1 cellular context compared by ENCODE assay signal in the genomic region with DNA sequence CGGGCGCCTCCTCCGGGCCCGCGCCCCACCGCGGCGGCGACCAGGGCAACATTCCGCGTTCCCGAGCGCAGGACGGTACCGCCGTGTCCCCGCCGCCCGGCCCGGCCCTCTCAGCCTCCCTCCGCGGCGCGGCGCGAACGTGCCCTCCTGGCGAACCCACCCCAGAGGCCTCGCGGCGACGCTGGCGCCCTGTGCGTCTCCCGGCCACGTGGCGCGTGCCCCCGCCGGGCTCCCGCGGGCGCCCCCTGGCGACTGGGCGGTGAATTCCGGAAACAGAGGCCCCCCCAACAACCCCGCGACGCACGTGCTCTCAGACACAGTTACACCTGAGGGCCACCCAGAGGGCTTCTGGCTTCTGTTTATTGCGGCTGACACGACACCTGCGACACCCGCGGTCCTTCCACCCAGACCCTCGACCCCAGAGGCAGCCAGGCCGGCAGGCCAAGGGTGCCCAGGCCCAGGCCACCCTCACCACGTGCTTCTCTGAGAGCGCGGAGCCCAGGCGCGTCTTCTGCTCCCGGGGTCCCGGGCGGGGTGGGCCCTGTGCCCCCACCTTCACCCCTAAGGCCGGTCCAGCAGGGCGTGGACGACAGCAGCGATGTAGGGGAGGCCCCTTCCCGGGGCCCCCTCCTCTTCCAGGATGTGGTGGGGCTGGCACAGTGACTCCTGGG.
TF ChIP-seq lines count a peak whose summit lies in the region.

A gene (minus strand): TSS at position 210 of the 671 bp plus-strand sequence. CDS start 158 bp downstream, at position 52.

TF ChIP-seq in WTC11, 78 proteins besides CTCF, POLR2A, EP300 and RAD21 (continued from another document and continues in another):
- TF ChIP-seq, protein P1, sequence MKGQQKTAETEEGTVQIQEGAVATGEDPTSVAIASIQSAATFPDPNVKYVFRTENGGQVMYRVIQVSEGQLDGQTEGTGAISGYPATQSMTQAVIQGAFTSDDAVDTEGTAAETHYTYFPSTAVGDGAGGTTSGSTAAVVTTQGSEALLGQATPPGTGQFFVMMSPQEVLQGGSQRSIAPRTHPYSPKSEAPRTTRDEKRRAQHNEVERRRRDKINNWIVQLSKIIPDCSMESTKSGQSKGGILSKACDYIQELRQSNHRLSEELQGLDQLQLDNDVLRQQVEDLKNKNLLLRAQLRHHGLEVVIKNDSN (CRISPR knock-in tag; IDR thresholded peaks at IDR 0.05) = 0 out of 2 replicates have a peak, but pooled peaks have one; percentile 66
- TF ChIP-seq FOXJ3 (CRISPR knock-in tag; IDR thresholded peaks at IDR 0.05; ENCODE audit: borderline replicate concordance) (no peak), ZNF416 (CRISPR knock-in tag; IDR thresholded peaks at IDR 0.05) (no peak), OVOL2 (CRISPR knock-in tag; IDR thresholded peaks at IDR 0.05; ENCODE audit: borderline replicate concordance) (no peak), NFYB (CRISPR knock-in tag; conservative IDR thresholded peaks at IDR 0.05; ENCODE audit: low read depth) (no peak), JUN (CRISPR knock-in tag; IDR thresholded peaks at IDR 0.05) (peak; percentile 54; the same call in 1 of the 2 replicates), ZNF671 (CRISPR knock-in tag; IDR thresholded peaks at IDR 0.05) (no peak), ETV6 (CRISPR knock-in tag; IDR thresholded peaks at IDR 0.05) (0 out of 2 replicates have a peak, but pooled peaks have one; percentile 63), HMGA2 (CRISPR knock-in tag; IDR thresholded peaks at IDR 0.05) (no peak), ATF1 (CRISPR knock-in tag; IDR thresholded peaks at IDR 0.05) (no peak), SMAD3 (CRISPR knock-in tag; IDR thresholded peaks at IDR 0.05; ENCODE audit: borderline replicate concordance) (no peak), NFE2L1 (CRISPR knock-in tag; IDR thresholded peaks at IDR 0.05) (peak; percentile 37; the same call in 1 of the 2 replicates), GABPB1 (CRISPR knock-in tag; IDR thresholded peaks at IDR 0.05) (no peak), MXD4 (CRISPR knock-in tag; IDR thresholded peaks at IDR 0.05; ENCODE audit: borderline replicate concordance) (no peak), CBFB (CRISPR knock-in tag; IDR thresholded peaks at IDR 0.05; ENCODE audit: low read depth) (no peak), GRHL2 (CRISPR knock-in tag; IDR thresholded peaks at IDR 0.05; ENCODE audit: insufficient replicate concordance, severe bottlenecking) (no peak), CREB1 (CRISPR knock-in tag; IDR thresholded peaks at IDR 0.05) (no peak), EMX1 (CRISPR knock-in tag; IDR thresholded peaks at IDR 0.05) (no peak), SP1 (CRISPR knock-in tag; conservative IDR thresholded peaks at IDR 0.05) (no peak), ZNF396 (CRISPR knock-in tag; IDR thresholded peaks at IDR 0.05; ENCODE audit: borderline replicate concordance) (no peak), JAZF1 (CRISPR knock-in tag; IDR thresholded peaks at IDR 0.05) (no peak), ZNF138 (CRISPR knock-in tag; conservative IDR thresholded peaks at IDR 0.05) (no peak), ZNF423 (CRISPR knock-in tag; IDR thresholded peaks at IDR 0.05) (no peak)
- TF ChIP-seq, protein P2, sequence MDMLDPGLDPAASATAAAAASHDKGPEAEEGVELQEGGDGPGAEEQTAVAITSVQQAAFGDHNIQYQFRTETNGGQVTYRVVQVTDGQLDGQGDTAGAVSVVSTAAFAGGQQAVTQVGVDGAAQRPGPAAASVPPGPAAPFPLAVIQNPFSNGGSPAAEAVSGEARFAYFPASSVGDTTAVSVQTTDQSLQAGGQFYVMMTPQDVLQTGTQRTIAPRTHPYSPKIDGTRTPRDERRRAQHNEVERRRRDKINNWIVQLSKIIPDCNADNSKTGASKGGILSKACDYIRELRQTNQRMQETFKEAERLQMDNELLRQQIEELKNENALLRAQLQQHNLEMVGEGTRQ (CRISPR knock-in tag; IDR thresholded peaks at IDR 0.05) = peak; percentile 86
- TF ChIP-seq, protein P3, sequence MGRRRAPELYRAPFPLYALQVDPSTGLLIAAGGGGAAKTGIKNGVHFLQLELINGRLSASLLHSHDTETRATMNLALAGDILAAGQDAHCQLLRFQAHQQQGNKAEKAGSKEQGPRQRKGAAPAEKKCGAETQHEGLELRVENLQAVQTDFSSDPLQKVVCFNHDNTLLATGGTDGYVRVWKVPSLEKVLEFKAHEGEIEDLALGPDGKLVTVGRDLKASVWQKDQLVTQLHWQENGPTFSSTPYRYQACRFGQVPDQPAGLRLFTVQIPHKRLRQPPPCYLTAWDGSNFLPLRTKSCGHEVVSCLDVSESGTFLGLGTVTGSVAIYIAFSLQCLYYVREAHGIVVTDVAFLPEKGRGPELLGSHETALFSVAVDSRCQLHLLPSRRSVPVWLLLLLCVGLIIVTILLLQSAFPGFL (CRISPR knock-in tag; IDR thresholded peaks at IDR 0.05; ENCODE audit: borderline replicate concordance) = no peak
- TF ChIP-seq, protein P4, sequence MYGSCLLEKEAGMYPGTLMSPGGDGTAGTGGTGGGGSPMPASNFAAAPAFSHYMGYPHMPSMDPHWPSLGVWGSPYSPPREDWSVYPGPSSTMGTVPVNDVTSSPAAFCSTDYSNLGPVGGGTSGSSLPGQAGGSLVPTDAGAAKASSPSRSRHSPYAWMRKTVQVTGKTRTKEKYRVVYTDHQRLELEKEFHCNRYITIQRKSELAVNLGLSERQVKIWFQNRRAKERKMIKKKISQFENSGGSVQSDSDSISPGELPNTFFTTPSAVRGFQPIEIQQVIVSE (CRISPR knock-in tag; IDR thresholded peaks at IDR 0.05; ENCODE audit: borderline replicate concordance) = no peak
- TF ChIP-seq, protein P5, sequence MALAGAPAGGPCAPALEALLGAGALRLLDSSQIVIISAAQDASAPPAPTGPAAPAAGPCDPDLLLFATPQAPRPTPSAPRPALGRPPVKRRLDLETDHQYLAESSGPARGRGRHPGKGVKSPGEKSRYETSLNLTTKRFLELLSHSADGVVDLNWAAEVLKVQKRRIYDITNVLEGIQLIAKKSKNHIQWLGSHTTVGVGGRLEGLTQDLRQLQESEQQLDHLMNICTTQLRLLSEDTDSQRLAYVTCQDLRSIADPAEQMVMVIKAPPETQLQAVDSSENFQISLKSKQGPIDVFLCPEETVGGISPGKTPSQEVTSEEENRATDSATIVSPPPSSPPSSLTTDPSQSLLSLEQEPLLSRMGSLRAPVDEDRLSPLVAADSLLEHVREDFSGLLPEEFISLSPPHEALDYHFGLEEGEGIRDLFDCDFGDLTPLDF (CRISPR knock-in tag; IDR thresholded peaks at IDR 0.05) = 0 out of 2 replicates have a peak, but pooled peaks have one; percentile 50
- TF ChIP-seq, protein P6, sequence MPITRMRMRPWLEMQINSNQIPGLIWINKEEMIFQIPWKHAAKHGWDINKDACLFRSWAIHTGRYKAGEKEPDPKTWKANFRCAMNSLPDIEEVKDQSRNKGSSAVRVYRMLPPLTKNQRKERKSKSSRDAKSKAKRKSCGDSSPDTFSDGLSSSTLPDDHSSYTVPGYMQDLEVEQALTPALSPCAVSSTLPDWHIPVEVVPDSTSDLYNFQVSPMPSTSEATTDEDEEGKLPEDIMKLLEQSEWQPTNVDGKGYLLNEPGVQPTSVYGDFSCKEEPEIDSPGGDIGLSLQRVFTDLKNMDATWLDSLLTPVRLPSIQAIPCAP (CRISPR knock-in tag; IDR thresholded peaks at IDR 0.05) = no peak
- TF ChIP-seq, protein P7, sequence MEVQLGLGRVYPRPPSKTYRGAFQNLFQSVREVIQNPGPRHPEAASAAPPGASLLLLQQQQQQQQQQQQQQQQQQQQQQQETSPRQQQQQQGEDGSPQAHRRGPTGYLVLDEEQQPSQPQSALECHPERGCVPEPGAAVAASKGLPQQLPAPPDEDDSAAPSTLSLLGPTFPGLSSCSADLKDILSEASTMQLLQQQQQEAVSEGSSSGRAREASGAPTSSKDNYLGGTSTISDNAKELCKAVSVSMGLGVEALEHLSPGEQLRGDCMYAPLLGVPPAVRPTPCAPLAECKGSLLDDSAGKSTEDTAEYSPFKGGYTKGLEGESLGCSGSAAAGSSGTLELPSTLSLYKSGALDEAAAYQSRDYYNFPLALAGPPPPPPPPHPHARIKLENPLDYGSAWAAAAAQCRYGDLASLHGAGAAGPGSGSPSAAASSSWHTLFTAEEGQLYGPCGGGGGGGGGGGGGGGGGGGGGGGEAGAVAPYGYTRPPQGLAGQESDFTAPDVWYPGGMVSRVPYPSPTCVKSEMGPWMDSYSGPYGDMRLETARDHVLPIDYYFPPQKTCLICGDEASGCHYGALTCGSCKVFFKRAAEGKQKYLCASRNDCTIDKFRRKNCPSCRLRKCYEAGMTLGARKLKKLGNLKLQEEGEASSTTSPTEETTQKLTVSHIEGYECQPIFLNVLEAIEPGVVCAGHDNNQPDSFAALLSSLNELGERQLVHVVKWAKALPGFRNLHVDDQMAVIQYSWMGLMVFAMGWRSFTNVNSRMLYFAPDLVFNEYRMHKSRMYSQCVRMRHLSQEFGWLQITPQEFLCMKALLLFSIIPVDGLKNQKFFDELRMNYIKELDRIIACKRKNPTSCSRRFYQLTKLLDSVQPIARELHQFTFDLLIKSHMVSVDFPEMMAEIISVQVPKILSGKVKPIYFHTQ (CRISPR knock-in tag; IDR thresholded peaks at IDR 0.05) = no peak
- TF ChIP-seq, protein P8, sequence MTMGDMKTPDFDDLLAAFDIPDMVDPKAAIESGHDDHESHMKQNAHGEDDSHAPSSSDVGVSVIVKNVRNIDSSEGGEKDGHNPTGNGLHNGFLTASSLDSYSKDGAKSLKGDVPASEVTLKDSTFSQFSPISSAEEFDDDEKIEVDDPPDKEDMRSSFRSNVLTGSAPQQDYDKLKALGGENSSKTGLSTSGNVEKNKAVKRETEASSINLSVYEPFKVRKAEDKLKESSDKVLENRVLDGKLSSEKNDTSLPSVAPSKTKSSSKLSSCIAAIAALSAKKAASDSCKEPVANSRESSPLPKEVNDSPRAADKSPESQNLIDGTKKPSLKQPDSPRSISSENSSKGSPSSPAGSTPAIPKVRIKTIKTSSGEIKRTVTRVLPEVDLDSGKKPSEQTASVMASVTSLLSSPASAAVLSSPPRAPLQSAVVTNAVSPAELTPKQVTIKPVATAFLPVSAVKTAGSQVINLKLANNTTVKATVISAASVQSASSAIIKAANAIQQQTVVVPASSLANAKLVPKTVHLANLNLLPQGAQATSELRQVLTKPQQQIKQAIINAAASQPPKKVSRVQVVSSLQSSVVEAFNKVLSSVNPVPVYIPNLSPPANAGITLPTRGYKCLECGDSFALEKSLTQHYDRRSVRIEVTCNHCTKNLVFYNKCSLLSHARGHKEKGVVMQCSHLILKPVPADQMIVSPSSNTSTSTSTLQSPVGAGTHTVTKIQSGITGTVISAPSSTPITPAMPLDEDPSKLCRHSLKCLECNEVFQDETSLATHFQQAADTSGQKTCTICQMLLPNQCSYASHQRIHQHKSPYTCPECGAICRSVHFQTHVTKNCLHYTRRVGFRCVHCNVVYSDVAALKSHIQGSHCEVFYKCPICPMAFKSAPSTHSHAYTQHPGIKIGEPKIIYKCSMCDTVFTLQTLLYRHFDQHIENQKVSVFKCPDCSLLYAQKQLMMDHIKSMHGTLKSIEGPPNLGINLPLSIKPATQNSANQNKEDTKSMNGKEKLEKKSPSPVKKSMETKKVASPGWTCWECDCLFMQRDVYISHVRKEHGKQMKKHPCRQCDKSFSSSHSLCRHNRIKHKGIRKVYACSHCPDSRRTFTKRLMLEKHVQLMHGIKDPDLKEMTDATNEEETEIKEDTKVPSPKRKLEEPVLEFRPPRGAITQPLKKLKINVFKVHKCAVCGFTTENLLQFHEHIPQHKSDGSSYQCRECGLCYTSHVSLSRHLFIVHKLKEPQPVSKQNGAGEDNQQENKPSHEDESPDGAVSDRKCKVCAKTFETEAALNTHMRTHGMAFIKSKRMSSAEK (CRISPR knock-in tag; IDR thresholded peaks at IDR 0.05; ENCODE audit: borderline replicate concordance) = no peak
- TF ChIP-seq, protein P9, sequence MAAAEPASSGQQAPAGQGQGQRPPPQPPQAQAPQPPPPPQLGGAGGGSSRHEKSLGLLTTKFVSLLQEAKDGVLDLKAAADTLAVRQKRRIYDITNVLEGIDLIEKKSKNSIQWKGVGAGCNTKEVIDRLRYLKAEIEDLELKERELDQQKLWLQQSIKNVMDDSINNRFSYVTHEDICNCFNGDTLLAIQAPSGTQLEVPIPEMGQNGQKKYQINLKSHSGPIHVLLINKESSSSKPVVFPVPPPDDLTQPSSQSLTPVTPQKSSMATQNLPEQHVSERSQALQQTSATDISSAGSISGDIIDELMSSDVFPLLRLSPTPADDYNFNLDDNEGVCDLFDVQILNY (CRISPR knock-in tag; IDR thresholded peaks at IDR 0.05) = no peak
- TF ChIP-seq, protein P10, sequence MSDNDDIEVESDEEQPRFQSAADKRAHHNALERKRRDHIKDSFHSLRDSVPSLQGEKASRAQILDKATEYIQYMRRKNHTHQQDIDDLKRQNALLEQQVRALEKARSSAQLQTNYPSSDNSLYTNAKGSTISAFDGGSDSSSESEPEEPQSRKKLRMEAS (CRISPR knock-in tag; IDR thresholded peaks at IDR 0.05) = peak; percentile 94
- TF ChIP-seq, protein P11, sequence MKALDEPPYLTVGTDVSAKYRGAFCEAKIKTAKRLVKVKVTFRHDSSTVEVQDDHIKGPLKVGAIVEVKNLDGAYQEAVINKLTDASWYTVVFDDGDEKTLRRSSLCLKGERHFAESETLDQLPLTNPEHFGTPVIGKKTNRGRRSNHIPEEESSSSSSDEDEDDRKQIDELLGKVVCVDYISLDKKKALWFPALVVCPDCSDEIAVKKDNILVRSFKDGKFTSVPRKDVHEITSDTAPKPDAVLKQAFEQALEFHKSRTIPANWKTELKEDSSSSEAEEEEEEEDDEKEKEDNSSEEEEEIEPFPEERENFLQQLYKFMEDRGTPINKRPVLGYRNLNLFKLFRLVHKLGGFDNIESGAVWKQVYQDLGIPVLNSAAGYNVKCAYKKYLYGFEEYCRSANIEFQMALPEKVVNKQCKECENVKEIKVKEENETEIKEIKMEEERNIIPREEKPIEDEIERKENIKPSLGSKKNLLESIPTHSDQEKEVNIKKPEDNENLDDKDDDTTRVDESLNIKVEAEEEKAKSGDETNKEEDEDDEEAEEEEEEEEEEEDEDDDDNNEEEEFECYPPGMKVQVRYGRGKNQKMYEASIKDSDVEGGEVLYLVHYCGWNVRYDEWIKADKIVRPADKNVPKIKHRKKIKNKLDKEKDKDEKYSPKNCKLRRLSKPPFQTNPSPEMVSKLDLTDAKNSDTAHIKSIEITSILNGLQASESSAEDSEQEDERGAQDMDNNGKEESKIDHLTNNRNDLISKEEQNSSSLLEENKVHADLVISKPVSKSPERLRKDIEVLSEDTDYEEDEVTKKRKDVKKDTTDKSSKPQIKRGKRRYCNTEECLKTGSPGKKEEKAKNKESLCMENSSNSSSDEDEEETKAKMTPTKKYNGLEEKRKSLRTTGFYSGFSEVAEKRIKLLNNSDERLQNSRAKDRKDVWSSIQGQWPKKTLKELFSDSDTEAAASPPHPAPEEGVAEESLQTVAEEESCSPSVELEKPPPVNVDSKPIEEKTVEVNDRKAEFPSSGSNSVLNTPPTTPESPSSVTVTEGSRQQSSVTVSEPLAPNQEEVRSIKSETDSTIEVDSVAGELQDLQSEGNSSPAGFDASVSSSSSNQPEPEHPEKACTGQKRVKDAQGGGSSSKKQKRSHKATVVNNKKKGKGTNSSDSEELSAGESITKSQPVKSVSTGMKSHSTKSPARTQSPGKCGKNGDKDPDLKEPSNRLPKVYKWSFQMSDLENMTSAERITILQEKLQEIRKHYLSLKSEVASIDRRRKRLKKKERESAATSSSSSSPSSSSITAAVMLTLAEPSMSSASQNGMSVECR (CRISPR knock-in tag; IDR thresholded peaks at IDR 0.05; ENCODE audit: borderline replicate concordance) = no peak
- TF ChIP-seq, protein P12, sequence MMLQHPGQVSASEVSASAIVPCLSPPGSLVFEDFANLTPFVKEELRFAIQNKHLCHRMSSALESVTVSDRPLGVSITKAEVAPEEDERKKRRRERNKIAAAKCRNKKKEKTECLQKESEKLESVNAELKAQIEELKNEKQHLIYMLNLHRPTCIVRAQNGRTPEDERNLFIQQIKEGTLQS (CRISPR knock-in tag; conservative IDR thresholded peaks at IDR 0.05) = no peak
- TF ChIP-seq, protein P13, sequence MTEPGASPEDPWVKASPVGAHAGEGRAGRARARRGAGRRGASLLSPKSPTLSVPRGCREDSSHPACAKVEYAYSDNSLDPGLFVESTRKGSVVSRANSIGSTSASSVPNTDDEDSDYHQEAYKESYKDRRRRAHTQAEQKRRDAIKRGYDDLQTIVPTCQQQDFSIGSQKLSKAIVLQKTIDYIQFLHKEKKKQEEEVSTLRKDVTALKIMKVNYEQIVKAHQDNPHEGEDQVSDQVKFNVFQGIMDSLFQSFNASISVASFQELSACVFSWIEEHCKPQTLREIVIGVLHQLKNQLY (CRISPR knock-in tag; IDR thresholded peaks at IDR 0.05) = no peak
